ENCODE assay signal across 9 cellular contexts in the genomic region with DNA sequence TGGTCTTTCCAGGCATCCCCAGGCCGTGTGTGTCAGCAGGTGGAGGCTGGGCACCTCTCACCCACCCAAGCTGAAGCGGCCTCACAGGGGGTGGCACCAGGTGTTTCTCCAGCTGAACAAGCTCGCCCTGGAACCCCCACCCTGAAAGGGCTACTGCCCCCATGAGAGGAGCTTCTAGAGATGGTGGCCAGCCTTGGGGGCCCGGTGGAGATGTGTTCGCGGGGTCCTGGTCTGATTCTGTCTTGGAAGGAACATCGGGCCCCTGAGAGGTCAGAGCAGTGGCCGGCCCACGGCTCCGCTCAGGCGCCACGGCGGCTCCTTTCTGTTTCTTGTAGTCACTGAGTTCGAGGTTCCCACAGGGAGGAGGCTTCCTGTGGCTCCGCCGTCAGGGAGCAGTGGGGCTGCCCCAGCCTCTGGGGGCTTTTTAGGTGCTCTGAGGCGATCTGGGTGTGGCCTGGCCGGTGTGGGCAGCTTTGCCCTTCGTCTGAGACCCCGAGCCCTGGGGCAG. TPM values are rescaled to one million over a fixed set of nuclear protein-coding genes. Genes with fewer than 3 reads are reported as not detected.
DNase-seq lines count a peak whose midpoint lies in the region; ATAC-seq and TF ChIP-seq lines count a peak whose summit lies in the region.
"Had no signal": no experiment of that assay in that cellular context is flagged by ENCODE, and none has a peak within 500 bp of the region (broad histone marks: within the 10 kb centered on the region; RNA-seq: fewer than 3 reads in every experiment).

No MANE protein-coding gene starts in this region.

- no peaks in the 10 kb centered on the region for H3K9me2 ChIP-seq in GM23248 (ENCODE audit: insufficient read depth)

- no peak overlapping the region for H2AFZ ChIP-seq in GM23248

- no peak overlapping the region for H2AK5ac ChIP-seq in mesendoderm (ENCODE audit: low read length)

- 77% methylated on average over 20 of the region's 20 CpGs for WGBS in GM23248 (ENCODE audit: low coverage in 1 of 2, low lambda C conversion rate in 2 of 2, missing lambda C conversion rate in 2 of 2), 2 experiments
- WGBS in mesendoderm (ENCODE audit: extremely low coverage, insufficient coverage, low lambda C conversion rate) = no CpG with 5 or more reads among the region's 20 CpGs

- H3K36me3 Mint-ChIP-seq in activated naive CD8-positive, alpha-beta T cell = peaks cover 2% of the 10 kb centered on the region
- H3K36me3 Mint-ChIP-seq in stimulated activated memory B cell treated with anti-CD40 and anti-IgM and Interleukin-4, amounts not matched to agents 10 μg/mL and 1 μg/mL and 100 μg/mL, for 72 hours = peaks cover 14% of the 10 kb centered on the region

- H2BK5ac ChIP-seq in mesendoderm (ENCODE audit: low read length) = no peak overlapping the region

- H3K79me2 ChIP-seq in GM23248 (ENCODE audit: insufficient read depth) = peaks cover 100% of the 10 kb centered on the region
- H3K79me2 ChIP-seq in mesendoderm (ENCODE audit: control insufficient read depth, insufficient read depth, low read length) = peaks cover 88% of the 10 kb centered on the region

- peak overlapping the region; percentile 55; the same call in 1 of the 2 replicates for H3K27ac ChIP-seq in GM23248
- H3K27ac ChIP-seq in left lung = peak overlapping the region; percentile 77 to 83
- no peak overlapping the region for H3K27ac ChIP-seq in mesendoderm (ENCODE audit: low read depth, low read length)

- DNase-seq in GM23248 (no peak), left lung (peak in 1 of 2 donors; percentile 76), T-helper 2 cell (no peak), LoVo (ENCODE audit: low spot score) (no peak), DMS153 treated with DMSO at 0.1 percent for 48 hours (lab: John Stamatoyannopoulos, UW; ENCODE audit: unreplicated experiment) (no peak), mesendoderm (no peak)
- DNase-seq: NCI-H187 had no signal

- H3K4me3 ChIP-seq in GM23248 = no peak overlapping the region
- H3K4me3 ChIP-seq in left lung = no peak overlapping the region
- no peak overlapping the region for H3K4me3 ChIP-seq in mesendoderm (ENCODE audit: low read length)

- H3K56ac ChIP-seq in mesendoderm (ENCODE audit: low read length) = no peak overlapping the region

- peak overlapping the region; percentile 64 for H3K27ac Mint-ChIP-seq in activated naive CD8-positive, alpha-beta T cell
- H3K27ac Mint-ChIP-seq in stimulated activated memory B cell treated with anti-CD40 and anti-IgM and Interleukin-4, amounts not matched to agents 10 μg/mL and 1 μg/mL and 100 μg/mL, for 72 hours = peak overlapping the region; percentile 61

- no peak overlapping the region for H4K5ac ChIP-seq in mesendoderm (ENCODE audit: low read length)

- ATAC-seq in left lung = no peak
- peak; percentile 52 for ATAC-seq in stimulated activated memory B cell treated with anti-CD40 and anti-IgM and Interleukin-4, amounts not matched to agents 10 μg/mL and 1 μg/mL and 100 μg/mL, for 72 hours

- no peaks in the 10 kb centered on the region for H3K27me3 ChIP-seq in GM23248 (replicated peaks; ENCODE audit: insufficient read depth)
- H3K27me3 ChIP-seq in left lung = no peaks in the 10 kb centered on the region
- no peaks in the 10 kb centered on the region for H3K27me3 ChIP-seq in mesendoderm (ENCODE audit: insufficient read depth, low read length, poor library complexity)

- H3K4ac ChIP-seq in mesendoderm (ENCODE audit: low read depth, low read length) = no peak overlapping the region

- peaks cover 11% of the 10 kb centered on the region; the same call in 1 of the 2 replicates for H4K20me1 ChIP-seq in GM23248 (ENCODE audit: insufficient read depth)

- H3K36me3 ChIP-seq in GM23248 (ENCODE audit: low read depth) (no peaks in the 10 kb centered on the region), left lung (peaks cover 0 to 4% of the 10 kb centered on the region in 2 donors), mesendoderm (ENCODE audit: control insufficient read depth, insufficient read depth, low read length) (no peaks in the 10 kb centered on the region)

- H3K18ac ChIP-seq in mesendoderm (ENCODE audit: low read length) = no peak overlapping the region

- no peaks in the 10 kb centered on the region for H3K27me3 Mint-ChIP-seq in activated naive CD8-positive, alpha-beta T cell
- no peaks in the 10 kb centered on the region for H3K27me3 Mint-ChIP-seq in stimulated activated memory B cell treated with anti-CD40 and anti-IgM and Interleukin-4, amounts not matched to agents 10 μg/mL and 1 μg/mL and 100 μg/mL, for 72 hours

- H3K9me3 Mint-ChIP-seq in activated naive CD8-positive, alpha-beta T cell (ENCODE audit: low read depth) = no peaks in the 10 kb centered on the region
- H3K9me3 Mint-ChIP-seq in stimulated activated memory B cell treated with anti-CD40 and anti-IgM and Interleukin-4, amounts not matched to agents 10 μg/mL and 1 μg/mL and 100 μg/mL, for 72 hours = no peaks in the 10 kb centered on the region

- H3K79me1 ChIP-seq in mesendoderm (ENCODE audit: low read length) = peaks cover 21% of the 10 kb centered on the region

- intact Hi-C loops in left lung (cut with DNase I) = no loop called here

- H3K4me2 ChIP-seq in GM23248 (ENCODE audit: unreplicated experiment) (no peak overlapping the region), mesendoderm (ENCODE audit: low read length) (no peak overlapping the region)

- no peak overlapping the region for H4K8ac ChIP-seq in mesendoderm (ENCODE audit: low read depth, low read length)

- H2BK15ac ChIP-seq in mesendoderm (replicated peaks; ENCODE audit: low read depth) = no peak overlapping the region

- peaks cover 53% of the 10 kb centered on the region for H3K4me1 Mint-ChIP-seq in activated naive CD8-positive, alpha-beta T cell (ENCODE audit: low read depth)
- peaks cover 75% of the 10 kb centered on the region for H3K4me1 Mint-ChIP-seq in stimulated activated memory B cell treated with anti-CD40 and anti-IgM and Interleukin-4, amounts not matched to agents 10 μg/mL and 1 μg/mL and 100 μg/mL, for 72 hours

- H3K23ac ChIP-seq in mesendoderm (ENCODE audit: low read length) = no peak overlapping the region

- H3K9ac ChIP-seq in GM23248 (0 out of 2 replicates have a peak overlapping the region, but pooled peaks have one; percentile 17), mesendoderm (ENCODE audit: low read length) (no peak overlapping the region)

- in situ Hi-C loops in GM23248 (cut with MboI) = no loop called here

- H3K9me3 ChIP-seq in GM23248 (ENCODE audit: low read depth) (no peaks in the 10 kb centered on the region), left lung (no peaks in the 10 kb centered on the region)

- peaks cover 5% of the 10 kb centered on the region; the same call in 1 of the 2 replicates for H3F3A ChIP-seq in GM23248 (ENCODE audit: insufficient read depth)

- H3K4me1 ChIP-seq in GM23248 (ENCODE audit: insufficient read depth) = peaks cover 48% of the 10 kb centered on the region
- H3K4me1 ChIP-seq in left lung = peaks cover 93 to 100% of the 10 kb centered on the region in 2 donors
- peaks cover 19% of the 10 kb centered on the region for H3K4me1 ChIP-seq in mesendoderm (ENCODE audit: control insufficient read depth, low read depth, low read length)

- no peak for TF ChIP-seq CTCF in left lung (IDR thresholded peaks at IDR 0.05)

- H3K4me3 Mint-ChIP-seq in activated naive CD8-positive, alpha-beta T cell = peak overlapping the region; percentile 27
- H3K4me3 Mint-ChIP-seq in stimulated activated memory B cell treated with anti-CD40 and anti-IgM and Interleukin-4, amounts not matched to agents 10 μg/mL and 1 μg/mL and 100 μg/mL, for 72 hours = peak overlapping the region; percentile 5

- no peak overlapping the region for H2BK120ac ChIP-seq in mesendoderm (ENCODE audit: low read depth, low read length)

RNA-seq across cellular contexts. Expression of gene SKI, which starts 46.9 kb away (rescaled TPM):
- total RNA-seq in GM23248 (2014; rRNA removed; shearing (Covaris generic)) = 23.1 and 26.8 TPM in 2 replicates
- 3.8 and 4.0 TPM in 2 replicates for polyA plus RNA-seq in GM23248 (2016; fragmentation: Nextera tagmentation; extraction: Ambion mirVana)
- 10 to 100 TPM; 75.8 to 89.0 TPM for total RNA-seq in left lung
- 48.1 TPM for polyA plus RNA-seq in mesendoderm (2013, experiment 1 of 2)
- 51.1 TPM for polyA plus RNA-seq in mesendoderm (2013, experiment 2 of 2)
